In the genomic region with DNA sequence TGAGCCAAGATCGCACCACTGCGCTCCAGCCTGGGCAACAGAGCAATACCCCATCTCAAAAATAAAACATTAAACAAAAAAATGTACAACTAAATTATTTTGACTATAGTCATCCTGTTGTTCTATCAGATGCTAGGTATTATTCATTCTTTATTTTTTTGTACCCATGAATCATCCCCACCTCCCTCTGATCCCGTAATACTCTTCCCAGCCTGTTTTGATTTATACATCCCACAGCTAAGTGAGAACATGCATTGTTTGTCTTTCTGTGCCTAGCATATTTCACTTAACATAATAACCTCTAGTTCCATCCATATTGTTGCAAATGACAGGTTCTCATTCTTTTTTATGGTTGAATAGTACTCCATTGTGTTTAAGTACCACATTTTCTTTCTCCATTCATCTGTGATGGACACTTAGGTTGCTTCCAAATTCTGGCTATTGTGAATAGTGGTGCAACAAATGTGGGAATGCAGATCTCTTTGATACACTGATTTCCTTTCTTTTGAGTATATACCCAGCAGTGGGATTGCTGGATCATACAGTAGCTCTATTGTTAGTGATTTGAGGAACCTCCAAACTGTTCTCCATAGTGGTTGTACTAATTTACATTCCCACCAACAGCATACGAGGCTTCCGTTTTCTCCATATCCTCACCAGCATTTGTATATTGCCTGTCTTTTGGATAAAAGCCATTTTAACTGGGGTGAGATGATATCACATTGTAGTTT, we compare ENCODE assay signal across 15 cellular contexts.
"Had no signal": no experiment of that assay in that cellular context is flagged by ENCODE, and none has a peak within 500 bp of the region (broad histone marks: within the 10 kb centered on the region; RNA-seq: fewer than 3 reads in every experiment).

No MANE protein-coding gene starts in this region.

- H3K4me1 ChIP-seq: lower lobe of right lung had no signal

- DNase-seq: activated effector memory CD4-positive, alpha-beta T cell treated with Interleukin-2 at 50 U/mL for 16 hours; activated T-cell treated with anti-CD3 and anti-CD28 coated beads, Interleukin-2, amount 50 U/mL, for 1 hour; anterior cingulate cortex; hypothalamus; left cardiac atrium; lower lobe of right lung; midbrain; pancreas; stimulated activated CD4-positive, alpha-beta T cell treated with anti-CD3 and anti-CD28 coated beads, Interleukin-15, amount 100 ng/mL, for 24 hours; stimulated activated CD4-positive, alpha-beta T cell treated with anti-CD3 and anti-CD28 coated beads, Interleukin-4, amount 100 ng/mL, for 24 hours; T-helper 2 cell; upper lobe of left lung had no signal

- H3K27me3 ChIP-seq: neural progenitor cell, pancreas, upper lobe of left lung had no signal

- H3K27me3 Mint-ChIP-seq: activated naive CD8-positive, alpha-beta T cell; stimulated activated naive CD8-positive, alpha-beta T cell treated with anti-CD3 and anti-CD28 coated beads, Interleukin-15, Interleukin-2, amounts not matched to agents 100 ng/mL and 50 ng/mL, for 24 hours had no signal

- H3K27ac ChIP-seq: lower lobe of right lung, neural progenitor cell, pancreas, upper lobe of left lung had no signal

- H3K4me3 Mint-ChIP-seq: activated naive CD8-positive, alpha-beta T cell; neural progenitor cell; stimulated activated naive CD8-positive, alpha-beta T cell treated with anti-CD3 and anti-CD28 coated beads, Interleukin-15, Interleukin-2, amounts not matched to agents 100 ng/mL and 50 ng/mL, for 24 hours had no signal

- ATAC-seq: left cardiac atrium, lower lobe of right lung, pancreas had no signal

- H3K27ac Mint-ChIP-seq: activated naive CD8-positive, alpha-beta T cell; neural progenitor cell; stimulated activated naive CD8-positive, alpha-beta T cell treated with anti-CD3 and anti-CD28 coated beads, Interleukin-15, Interleukin-2, amounts not matched to agents 100 ng/mL and 50 ng/mL, for 24 hours had no signal

- H3K9me3 Mint-ChIP-seq: neural progenitor cell; stimulated activated naive CD8-positive, alpha-beta T cell treated with anti-CD3 and anti-CD28 coated beads, Interleukin-15, Interleukin-2, amounts not matched to agents 100 ng/mL and 50 ng/mL, for 24 hours had no signal

- H3K4me3 ChIP-seq: lower lobe of right lung, neural progenitor cell, pancreas, upper lobe of left lung had no signal

- H3K9me3 ChIP-seq: lower lobe of right lung, pancreas, upper lobe of left lung had no signal
